23 cellular contexts compared by ENCODE assay signal in the genomic region with DNA sequence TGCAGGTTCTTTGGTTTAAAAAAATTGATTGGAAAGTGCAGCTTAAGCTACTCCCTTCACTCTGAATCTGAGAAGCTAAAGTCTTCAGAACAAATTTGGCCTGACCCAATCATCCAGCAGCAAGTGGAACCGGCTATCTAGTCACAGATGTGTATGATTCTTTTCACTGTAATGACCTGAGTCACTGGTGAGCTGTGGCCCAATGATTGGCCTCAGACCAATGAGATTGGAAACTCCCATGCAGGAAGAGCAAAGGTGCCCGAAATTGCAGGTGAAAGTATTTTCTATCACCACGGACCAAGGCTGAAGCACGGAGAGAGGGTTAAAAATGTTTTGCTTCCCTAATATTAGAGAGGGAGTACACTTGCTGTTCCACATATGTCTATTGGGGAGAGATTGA. TPM values are rescaled to one million over a fixed set of nuclear protein-coding genes. Genes with fewer than 3 reads are reported as not detected.
"Had no signal": no experiment of that assay in that cellular context is flagged by ENCODE, and none has a peak within 500 bp of the region (broad histone marks: within the 10 kb centered on the region; RNA-seq: fewer than 3 reads in every experiment).

No MANE protein-coding gene starts in this region.

- H3K9me3 Mint-ChIP-seq: activated CD4-positive, alpha-beta T cell treated with anti-CD3 and anti-CD28 coated beads, Interleukin-2, amount 10 ng/mL, durations not matched to agents 24 days and 14 days; activated naive CD4-positive, alpha-beta T cell treated with anti-CD3 and anti-CD28 coated beads, Interleukin-2, amount 50 U/mL, for 72 hours; activated naive CD8-positive, alpha-beta T cell treated with anti-CD3 and anti-CD28 coated beads, Interleukin-2, amount 50 U/mL, for 24 hours; activated T-cell treated with anti-CD3 and anti-CD28 coated beads, Interleukin-2, amount 50 U/mL, for 24 hours; activated T-helper 1 cell treated with anti-CD3 and anti-CD28 coated beads, Interleukin-12 subunit alpha, Interleukin-12 subunit beta, Interleukin-2, Interleukin-4 antibody, amounts not matched to agents 30 ng/mL and 10 ng/mL and 1 ng/mL, durations not matched to agents 14 hours and 24 hours and 36 hours; T-helper 1 cell treated with Interleukin-12 subunit alpha and Interleukin-12 subunit beta and Interleukin-4 antibody, amounts not matched to agents 30 μg/mL and 1 μg/mL, for 36 hours; WTC11 had no signal

- H3K27me3 ChIP-seq: ascending aorta, brain microvascular endothelial cell had no signal

- H3K36me3 Mint-ChIP-seq: activated CD8-positive, alpha-beta memory T cell treated with anti-CD3 and anti-CD28 coated beads, Interleukin-2, amount 10 ng/mL, durations not matched to agents 7 days and 5 days; activated naive CD4-positive, alpha-beta T cell treated with anti-CD3 and anti-CD28 coated beads, Interleukin-2, amount 50 U/mL, for 72 hours; WTC11 had no signal

- H3K9me3 ChIP-seq: ascending aorta had no signal

- H3K4me3 ChIP-seq: ascending aorta, PC-9 had no signal

- H3K4me2 ChIP-seq: PC-9 had no signal

- H3K4me1 ChIP-seq: ascending aorta had no signal

- H3K36me3 ChIP-seq: ascending aorta, brain microvascular endothelial cell had no signal

- H3K4me3 Mint-ChIP-seq: activated CD4-positive, alpha-beta T cell treated with anti-CD3 and anti-CD28 coated beads, Interleukin-2, amount 10 ng/mL, durations not matched to agents 24 days and 14 days; activated CD8-positive, alpha-beta memory T cell treated with anti-CD3 and anti-CD28 coated beads, Interleukin-2, amount 10 ng/mL, durations not matched to agents 7 days and 5 days; activated naive CD8-positive, alpha-beta T cell treated with anti-CD3 and anti-CD28 coated beads, Interleukin-2, amount 50 U/mL, for 24 hours; activated T-cell treated with anti-CD3 and anti-CD28 coated beads, Interleukin-2, amount 50 U/mL, for 24 hours; activated T-helper 1 cell treated with anti-CD3 and anti-CD28 coated beads, Interleukin-12 subunit alpha, Interleukin-12 subunit beta, Interleukin-2, Interleukin-4 antibody, amounts not matched to agents 30 ng/mL and 10 ng/mL and 1 ng/mL, durations not matched to agents 14 hours and 24 hours and 36 hours; T-helper 1 cell treated with Interleukin-12 subunit alpha and Interleukin-12 subunit beta and Interleukin-4 antibody, amounts not matched to agents 30 μg/mL and 1 μg/mL, for 36 hours; WTC11 had no signal

- H3K27ac Mint-ChIP-seq: activated CD4-positive, alpha-beta T cell treated with anti-CD3 and anti-CD28 coated beads, Interleukin-2, amount 10 ng/mL, durations not matched to agents 24 days and 14 days; activated CD8-positive, alpha-beta memory T cell treated with anti-CD3 and anti-CD28 coated beads, Interleukin-2, amount 10 ng/mL, durations not matched to agents 7 days and 5 days; activated naive CD4-positive, alpha-beta T cell treated with anti-CD3 and anti-CD28 coated beads, Interleukin-2, amount 50 U/mL, for 72 hours; activated naive CD8-positive, alpha-beta T cell treated with anti-CD3 and anti-CD28 coated beads, Interleukin-2, amount 50 U/mL, for 24 hours; activated T-cell treated with anti-CD3 and anti-CD28 coated beads, Interleukin-2, amount 50 U/mL, for 24 hours; activated T-helper 1 cell treated with anti-CD3 and anti-CD28 coated beads, Interleukin-12 subunit alpha, Interleukin-12 subunit beta, Interleukin-2, Interleukin-4 antibody, amounts not matched to agents 30 ng/mL and 10 ng/mL and 1 ng/mL, durations not matched to agents 14 hours and 24 hours and 36 hours; T-helper 1 cell treated with Interleukin-12 subunit alpha and Interleukin-12 subunit beta and Interleukin-4 antibody, amounts not matched to agents 30 μg/mL and 1 μg/mL, for 36 hours; WTC11 had no signal

- DNase-seq: activated CD4-positive, alpha-beta T cell treated with anti-CD3 and anti-CD28 coated beads, Interleukin-2, amount 10 ng/mL, durations not matched to agents 24 days and 14 days; activated CD4-positive, alpha-beta T cell treated with anti-CD3 and anti-CD28 coated beads, Interleukin-2, amount 50 U/mL, for 48 hours; activated CD4-positive, CD25-positive, alpha-beta regulatory T cell treated with anti-CD3 and anti-CD28 coated beads, Interleukin-2, amount 50 U/mL, for 72 hours; activated CD8-positive, alpha-beta memory T cell treated with anti-CD3 and anti-CD28 coated beads, Interleukin-2, amount 10 ng/mL, durations not matched to agents 7 days and 5 days; activated effector memory CD4-positive, alpha-beta T cell treated with Interleukin-2 at 50 U/mL for 16 hours; activated naive CD4-positive, alpha-beta T cell treated with Interleukin-2 at 50 U/mL for 16 hours; activated naive CD8-positive, alpha-beta T cell treated with anti-CD3 and anti-CD28 coated beads, Interleukin-2, amount 50 U/mL, for 24 hours; activated T-cell treated with anti-CD3 and anti-CD28 coated beads, Interleukin-2, amount 50 U/mL, for 24 hours; amniotic stem cell; brain microvascular endothelial cell; MM.1S; NCI-H1105; NCI-H1436; NCI-H1694 treated with DMSO at 0.1 percent for 48 hours; NCI-H2029 treated with DMSO at 0.1 percent for 48 hours; PC-9; SHP77 treated with DMSO at 0.1 percent for 48 hours had no signal

- H2AFZ ChIP-seq: PC-9 had no signal

- ATAC-seq: activated CD8-positive, alpha-beta memory T cell treated with anti-CD3 and anti-CD28 coated beads, Interleukin-2, amount 10 ng/mL, durations not matched to agents 7 days and 5 days; activated naive CD4-positive, alpha-beta T cell treated with anti-CD3 and anti-CD28 coated beads, Interleukin-2, amount 50 U/mL, for 72 hours; activated naive CD8-positive, alpha-beta T cell treated with anti-CD3 and anti-CD28 coated beads, Interleukin-2, amount 50 U/mL, for 24 hours; WTC11 had no signal

- H3K27ac ChIP-seq: ascending aorta, brain microvascular endothelial cell, PC-9 had no signal

- H3K4me1 Mint-ChIP-seq: activated CD4-positive, alpha-beta T cell treated with anti-CD3 and anti-CD28 coated beads, Interleukin-2, amount 10 ng/mL, durations not matched to agents 24 days and 14 days; activated CD8-positive, alpha-beta memory T cell treated with anti-CD3 and anti-CD28 coated beads, Interleukin-2, amount 10 ng/mL, durations not matched to agents 7 days and 5 days; activated naive CD8-positive, alpha-beta T cell treated with anti-CD3 and anti-CD28 coated beads, Interleukin-2, amount 50 U/mL, for 24 hours had no signal

RNA-seq across cellular contexts. Expression of a gene that starts 11.4 kb away (rescaled TPM):
- total RNA-seq: activated CD4-positive, alpha-beta T cell treated with anti-CD3 and anti-CD28 coated beads, Interleukin-2, amount 10 ng/mL, durations not matched to agents 24 days and 14 days; activated CD8-positive, alpha-beta memory T cell treated with anti-CD3 and anti-CD28 coated beads, Interleukin-2, amount 10 ng/mL, durations not matched to agents 7 days and 5 days; activated naive CD4-positive, alpha-beta T cell treated with anti-CD3 and anti-CD28 coated beads, Interleukin-2, amount 50 U/mL, for 72 hours; activated T-helper 1 cell treated with anti-CD3 and anti-CD28 coated beads, Interleukin-12 subunit alpha, Interleukin-12 subunit beta, Interleukin-2, Interleukin-4 antibody, amounts not matched to agents 30 ng/mL and 10 ng/mL and 1 ng/mL, durations not matched to agents 14 hours and 24 hours and 36 hours; ascending aorta; PC-9; SK-MEL-5; WTC11 had no signal

RNA-seq across cellular contexts. Expression of a gene that starts 28.4 kb away (rescaled TPM):
- total RNA-seq: activated CD4-positive, alpha-beta T cell treated with anti-CD3 and anti-CD28 coated beads, Interleukin-2, amount 10 ng/mL, durations not matched to agents 24 days and 14 days; activated CD8-positive, alpha-beta memory T cell treated with anti-CD3 and anti-CD28 coated beads, Interleukin-2, amount 10 ng/mL, durations not matched to agents 7 days and 5 days; activated naive CD4-positive, alpha-beta T cell treated with anti-CD3 and anti-CD28 coated beads, Interleukin-2, amount 50 U/mL, for 72 hours; activated T-helper 1 cell treated with anti-CD3 and anti-CD28 coated beads, Interleukin-12 subunit alpha, Interleukin-12 subunit beta, Interleukin-2, Interleukin-4 antibody, amounts not matched to agents 30 ng/mL and 10 ng/mL and 1 ng/mL, durations not matched to agents 14 hours and 24 hours and 36 hours; PC-9; SK-MEL-5 had no signal
